In the genomic region with DNA sequence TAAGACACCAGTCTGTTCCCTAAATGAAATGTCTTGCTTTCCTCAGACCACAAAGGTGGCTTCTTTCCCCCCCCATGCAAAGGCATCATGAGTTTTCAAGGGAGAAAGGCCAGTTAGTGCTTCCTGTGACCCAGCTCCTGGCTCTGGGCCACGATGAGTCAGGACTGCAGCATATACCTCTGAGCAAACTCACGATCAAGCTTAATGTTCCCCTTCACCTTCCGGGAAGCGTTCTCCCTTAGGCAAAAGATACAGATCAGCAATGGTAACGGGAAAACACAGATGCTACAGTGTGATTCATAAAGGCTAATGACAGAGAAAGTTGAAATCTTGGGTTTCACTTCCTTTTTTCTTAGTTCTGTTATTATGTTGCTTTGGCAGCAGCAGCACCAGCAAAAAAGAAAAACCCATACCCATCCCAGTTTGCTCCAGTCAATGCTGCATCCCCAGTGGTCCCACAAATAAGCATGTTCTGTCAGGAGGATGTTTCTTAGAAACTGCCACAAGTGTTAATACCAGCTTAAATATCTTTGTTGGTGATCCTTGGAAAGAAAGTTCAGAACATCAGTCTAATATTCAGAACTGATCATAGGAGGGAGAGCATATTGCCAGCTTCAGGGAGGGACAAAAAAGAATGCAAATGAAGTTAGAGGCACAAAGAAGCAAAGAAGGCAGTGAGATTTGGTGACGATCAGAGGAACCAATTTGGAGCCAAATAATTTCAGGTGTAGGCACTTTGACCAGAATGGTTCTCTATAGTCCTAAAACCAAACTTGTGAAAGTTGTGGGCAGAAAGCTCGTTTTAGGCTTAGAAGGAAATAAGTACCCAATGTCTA, we compare ENCODE assay signal across 8 cellular contexts. TPM values are rescaled to one million over a fixed set of nuclear protein-coding genes. Genes with fewer than 3 reads are reported as not detected.
DNase-seq lines count a peak whose midpoint lies in the region; ATAC-seq and TF ChIP-seq lines count a peak whose summit lies in the region.

No MANE protein-coding gene starts in this region.

- peak; percentile 88 for ATAC-seq in GM21717 (IDR thresholded peaks at IDR 0.05; ENCODE audit: unreplicated experiment)
- peak; percentile 67 for ATAC-seq in left lung

- in situ Hi-C loops in GM13976 (cut with MboI; ENCODE audit: low sequenced_read_pairs, unreplicated experiment) = no loop called here

- H3K4me3 Mint-ChIP-seq in IgD-negative memory B cell = peak overlapping the region; percentile 28 to 72 (median 46)

- no peaks in the 10 kb centered on the region for H3K27me3 Mint-ChIP-seq in IgD-negative memory B cell

- H3K4me1 ChIP-seq in left lung = peaks cover 0 to 4% of the 10 kb centered on the region in 2 donors
- no peaks in the 10 kb centered on the region for H3K4me1 ChIP-seq in uterus

- peak overlapping the region; percentile 75 to 94 (median 92) for H3K27ac Mint-ChIP-seq in IgD-negative memory B cell

- H3K4me3 ChIP-seq in left lung (no peak overlapping the region), uterus (no peak overlapping the region)

- H3K36me3 Mint-ChIP-seq in IgD-negative memory B cell = peaks cover 2% of the 10 kb centered on the region

- H3K27ac ChIP-seq in left lung (peak overlapping the region in 1 of 2 donors; percentile 75), uterus (no peak overlapping the region)

- H3K9me3 Mint-ChIP-seq in IgD-negative memory B cell = no peaks in the 10 kb centered on the region

- H3K9me3 ChIP-seq in left lung = no peaks in the 10 kb centered on the region
- H3K9me3 ChIP-seq in uterus = no peaks in the 10 kb centered on the region

- intact Hi-C loops in left lung (cut with DNase I) (no loop called here), uterus (cut with DNase I; ENCODE audit: low total_unique reads) (no loop called here)

- H3K36me3 ChIP-seq in left lung = peaks cover 0 to 61% of the 10 kb centered on the region in 2 donors
- H3K36me3 ChIP-seq in uterus = no peaks in the 10 kb centered on the region

- TF ChIP-seq CTCF in GM13976 (IDR thresholded peaks at IDR 0.05; ENCODE audit: borderline replicate concordance, control extremely low read depth, extremely low read depth, insufficient read depth, missing control alignments) (no peak), left lung (IDR thresholded peaks at IDR 0.05) (no peak), uterus (IDR thresholded peaks at IDR 0.05) (no peak)

- H3K27me3 ChIP-seq in left lung (no peaks in the 10 kb centered on the region), uterus (no peaks in the 10 kb centered on the region)

- H3K4me1 Mint-ChIP-seq in IgD-negative memory B cell = peaks cover 14 to 17% (median 16%) of the 10 kb centered on the region in 3 donors

- DNase-seq in GM13976 (ENCODE audit: low spot score) = peak; percentile 41
- DNase-seq in activated naive CD8-positive, alpha-beta T cell treated with anti-CD3 and anti-CD28 coated beads, Interleukin-2, amount 50 U/mL, for 16 hours (ENCODE audit: low read depth, low spot score) = peak; percentile 1
- DNase-seq in left lung = peak; percentile 62 to 73
- peak; percentile 38 to 43 for DNase-seq in uterus
- DNase-seq in Ammon's horn (ENCODE audit: low spot score) = no peak
- no peak for DNase-seq in NCI-H2227 treated with DMSO at 0.1 percent for 48 hours (lab: John Stamatoyannopoulos, UW)

- TF ChIP-seq POLR2A in uterus (IDR thresholded peaks at IDR 0.05) = no peak

RNA-seq across cellular contexts. Expression of a gene that starts 41.2 kb away (rescaled TPM):
- not detected for polyA plus RNA-seq in IgD-negative memory B cell
- 10 to 100 TPM; 14.4 to 23.0 TPM for total RNA-seq in left lung
- total RNA-seq in uterus = 10 to 100 TPM in 1 of 4 donors, 1 to 10 TPM in 3; 2.5 to 13.2 (median 7.4) TPM

RNA-seq across cellular contexts. Expression of a gene that starts 57.2 kb away (rescaled TPM):
- polyA plus RNA-seq in IgD-negative memory B cell = not detected
- not detected for total RNA-seq in left lung
- total RNA-seq in uterus = not detected

Comparison
In these comparisons a context has a peak if more than half of its experiments do, and no peak if none do; other contexts are left out.
1. DNase-seq: peak in GM13976 (single experiment), activated naive CD8-positive, alpha-beta T cell treated with anti-CD3 and anti-CD28 coated beads, Interleukin-2, amount 50 U/mL, for 16 hours (single experiment), left lung (2 of 2) and uterus (2 of 2); none in Ammon's horn (single experiment) and NCI-H2227 treated with DMSO at 0.1 percent for 48 hours (single experiment).